7 cellular contexts compared by ENCODE assay signal in the genomic region with DNA sequence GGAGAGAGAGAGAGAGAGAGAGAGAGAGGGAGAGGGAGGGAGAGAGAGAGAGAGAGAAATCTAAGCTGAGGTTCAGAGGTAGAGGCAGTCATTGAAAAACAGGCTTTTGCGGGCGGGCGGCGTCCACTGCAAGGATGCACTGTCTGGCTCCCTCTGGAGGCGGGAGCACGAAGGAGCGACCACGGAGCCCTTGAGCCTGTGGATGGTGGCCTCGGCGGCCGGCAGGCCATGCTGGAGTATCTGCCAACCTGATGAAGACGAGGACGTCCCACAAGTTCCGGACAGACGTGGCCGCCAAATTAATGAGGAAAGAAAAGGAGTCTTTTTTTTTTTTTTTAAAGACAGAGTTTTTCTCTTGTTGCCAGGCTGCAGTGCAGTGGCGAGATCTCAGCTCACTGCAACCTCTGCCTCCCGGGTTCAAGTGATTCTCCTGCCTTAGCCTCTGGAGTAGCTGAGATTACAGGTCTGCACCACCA. TPM values are rescaled to one million over a fixed set of nuclear protein-coding genes. Genes with fewer than 3 reads are reported as not detected.
DNase-seq lines count a peak whose midpoint lies in the region; ATAC-seq and TF ChIP-seq lines count a peak whose summit lies in the region.

No MANE protein-coding gene starts in this region.

- peak overlapping the region; percentile 80 for H3K27ac Mint-ChIP-seq in activated CD4-positive, alpha-beta T cell treated with anti-CD3 and anti-CD28 coated beads, Interleukin-2, amount 10 ng/mL, durations not matched to agents 7 days and 5 days

- no peak overlapping the region for H3K4me3 Mint-ChIP-seq in activated CD4-positive, alpha-beta T cell treated with anti-CD3 and anti-CD28 coated beads, Interleukin-2, amount 10 ng/mL, durations not matched to agents 7 days and 5 days

- H3K27me3 ChIP-seq in liver (ENCODE audit: control insufficient read depth in 4 of 4, insufficient read depth in 4 of 4, low read length in 3 of 4), result no peaks in the 10 kb centered on the region

- H3K9me3 Mint-ChIP-seq in activated CD4-positive, alpha-beta T cell treated with anti-CD3 and anti-CD28 coated beads, Interleukin-2, amount 10 ng/mL, durations not matched to agents 7 days and 5 days, result no peaks in the 10 kb centered on the region

- TF ChIP-seq CTCF in choroid plexus epithelial cell (conservative IDR thresholded peaks at IDR 0.05; ENCODE audit: low read depth, low read length) (peak; percentile 90), liver (IDR thresholded peaks at IDR 0.05; ENCODE audit: low read depth, low read length, missing input control) (peak; percentile 77)

- no peaks in the 10 kb centered on the region for H3K9me3 ChIP-seq in liver (ENCODE audit: control insufficient read depth in 4 of 4, low read length in 3 of 4)

- 11% methylated on average over 18 of the region's 18 CpGs for WGBS in liver

- peaks cover 4% of the 10 kb centered on the region for H3K36me3 Mint-ChIP-seq in activated CD4-positive, alpha-beta T cell treated with anti-CD3 and anti-CD28 coated beads, Interleukin-2, amount 10 ng/mL, durations not matched to agents 7 days and 5 days (ENCODE audit: low read depth)

- POLR2A ChIA-PET in activated CD4-positive, alpha-beta T cell treated with anti-CD3 and anti-CD28 coated beads, Interleukin-2, amount 10 ng/mL, durations not matched to agents 7 days and 5 days (lab: Charles Lee), result interaction anchor here (0.6 kb wide), 2 partner anchors 103 to 210 kb away, joined by 3 read pairs; no protein-coding TSS in a partner anchor

- H3K4me1 Mint-ChIP-seq in activated CD4-positive, alpha-beta T cell treated with anti-CD3 and anti-CD28 coated beads, Interleukin-2, amount 10 ng/mL, durations not matched to agents 7 days and 5 days, result peaks cover 21% of the 10 kb centered on the region

- peaks cover 0 to 10% (median 1%) of the 10 kb centered on the region in 4 donors for H3K4me1 ChIP-seq in liver (ENCODE audit: control insufficient read depth in 4 of 4, insufficient read depth in 4 of 4, low read length in 3 of 4)

- H3K36me3 ChIP-seq in liver (ENCODE audit: control insufficient read depth in 4 of 4, insufficient read depth in 3 of 4, low read depth in 1 of 4, low read length in 3 of 4), result no peaks in the 10 kb centered on the region

- DNase-seq in NCI-H510A treated with DMSO at 0.1 percent for 48 hours (lab: John Stamatoyannopoulos, UW) (peak; percentile 38), choroid plexus epithelial cell (ENCODE audit: low read depth) (peak; percentile 88)
- peak; percentile 81 for DNase-seq in activated CD4-positive, alpha-beta T cell treated with anti-CD3 and anti-CD28 coated beads, Interleukin-2, amount 10 ng/mL, durations not matched to agents 7 days and 5 days
- peak; percentile 80 for DNase-seq in stimulated activated CD4-positive, alpha-beta T cell treated with anti-CD3 and anti-CD28 coated beads, Interleukin-4, amount 100 ng/mL, for 24 hours

- no peak overlapping the region for H3K9ac ChIP-seq in liver (ENCODE audit: low read depth in 1 of 2, low read length in 2 of 2)

- peak; percentile 45 for ATAC-seq in GM18505 (IDR thresholded peaks at IDR 0.05; ENCODE audit: unreplicated experiment)
- ATAC-seq in HG03064 (IDR thresholded peaks at IDR 0.05; ENCODE audit: low read depth, unreplicated experiment), result peak; percentile 52

- CTCF ChIA-PET in activated CD4-positive, alpha-beta T cell treated with anti-CD3 and anti-CD28 coated beads, Interleukin-2, amount 10 ng/mL, durations not matched to agents 7 days and 5 days (lab: Charles Lee), result interaction anchor here (0.6 to 2.5 kb wide), 15 partner anchors 9 to 311 kb away, joined by 3 to 15 read pairs (median 4); a partner anchor contains a TSS

- no peaks in the 10 kb centered on the region for H3K27me3 Mint-ChIP-seq in activated CD4-positive, alpha-beta T cell treated with anti-CD3 and anti-CD28 coated beads, Interleukin-2, amount 10 ng/mL, durations not matched to agents 7 days and 5 days

- TF ChIP-seq POLR2A in GM18505 (IDR thresholded peaks at IDR 0.05; ENCODE audit: borderline replicate concordance, extremely low read depth, insufficient read depth, insufficient read length), result no peak

- H3K27ac ChIP-seq in liver (ENCODE audit: low read depth in 1 of 2, low read length in 2 of 2), result no peak overlapping the region

- peak; percentile 81 to 89 for TF ChIP-seq RAD21 in liver (IDR thresholded peaks at IDR 0.05)

- H3K4me3 ChIP-seq in choroid plexus epithelial cell (ENCODE audit: low read depth, low read length) (peak overlapping the region; percentile 29), liver (ENCODE audit: low read depth in 1 of 3, low read length in 3 of 3) (no peak overlapping the region)

TF ChIP-seq in liver, 16 proteins besides CTCF, POLR2A, EP300 and RAD21:
- TF ChIP-seq, protein P1, sequence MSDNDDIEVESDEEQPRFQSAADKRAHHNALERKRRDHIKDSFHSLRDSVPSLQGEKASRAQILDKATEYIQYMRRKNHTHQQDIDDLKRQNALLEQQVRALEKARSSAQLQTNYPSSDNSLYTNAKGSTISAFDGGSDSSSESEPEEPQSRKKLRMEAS (IDR thresholded peaks at IDR 0.05), result no peak
- TF ChIP-seq FOXA1 (IDR thresholded peaks at IDR 0.05), result no peak
- TF ChIP-seq, protein P2, sequence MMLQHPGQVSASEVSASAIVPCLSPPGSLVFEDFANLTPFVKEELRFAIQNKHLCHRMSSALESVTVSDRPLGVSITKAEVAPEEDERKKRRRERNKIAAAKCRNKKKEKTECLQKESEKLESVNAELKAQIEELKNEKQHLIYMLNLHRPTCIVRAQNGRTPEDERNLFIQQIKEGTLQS (IDR thresholded peaks at IDR 0.05), result no peak
- TF ChIP-seq, protein P3, sequence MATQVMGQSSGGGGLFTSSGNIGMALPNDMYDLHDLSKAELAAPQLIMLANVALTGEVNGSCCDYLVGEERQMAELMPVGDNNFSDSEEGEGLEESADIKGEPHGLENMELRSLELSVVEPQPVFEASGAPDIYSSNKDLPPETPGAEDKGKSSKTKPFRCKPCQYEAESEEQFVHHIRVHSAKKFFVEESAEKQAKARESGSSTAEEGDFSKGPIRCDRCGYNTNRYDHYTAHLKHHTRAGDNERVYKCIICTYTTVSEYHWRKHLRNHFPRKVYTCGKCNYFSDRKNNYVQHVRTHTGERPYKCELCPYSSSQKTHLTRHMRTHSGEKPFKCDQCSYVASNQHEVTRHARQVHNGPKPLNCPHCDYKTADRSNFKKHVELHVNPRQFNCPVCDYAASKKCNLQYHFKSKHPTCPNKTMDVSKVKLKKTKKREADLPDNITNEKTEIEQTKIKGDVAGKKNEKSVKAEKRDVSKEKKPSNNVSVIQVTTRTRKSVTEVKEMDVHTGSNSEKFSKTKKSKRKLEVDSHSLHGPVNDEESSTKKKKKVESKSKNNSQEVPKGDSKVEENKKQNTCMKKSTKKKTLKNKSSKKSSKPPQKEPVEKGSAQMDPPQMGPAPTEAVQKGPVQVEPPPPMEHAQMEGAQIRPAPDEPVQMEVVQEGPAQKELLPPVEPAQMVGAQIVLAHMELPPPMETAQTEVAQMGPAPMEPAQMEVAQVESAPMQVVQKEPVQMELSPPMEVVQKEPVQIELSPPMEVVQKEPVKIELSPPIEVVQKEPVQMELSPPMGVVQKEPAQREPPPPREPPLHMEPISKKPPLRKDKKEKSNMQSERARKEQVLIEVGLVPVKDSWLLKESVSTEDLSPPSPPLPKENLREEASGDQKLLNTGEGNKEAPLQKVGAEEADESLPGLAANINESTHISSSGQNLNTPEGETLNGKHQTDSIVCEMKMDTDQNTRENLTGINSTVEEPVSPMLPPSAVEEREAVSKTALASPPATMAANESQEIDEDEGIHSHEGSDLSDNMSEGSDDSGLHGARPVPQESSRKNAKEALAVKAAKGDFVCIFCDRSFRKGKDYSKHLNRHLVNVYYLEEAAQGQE (IDR thresholded peaks at IDR 0.05), result no peak
- TF ChIP-seq HNF4A (conservative IDR thresholded peaks at IDR 0.05), result peak in 1 of 2 donors; percentile 18
- TF ChIP-seq YY1 (IDR thresholded peaks at IDR 0.05), result peak; percentile 63

RNA-seq across cellular contexts. Expression of a gene that starts 2.2 kb away (rescaled TPM):
- 1 to 10 TPM; 8.2 to 8.8 TPM for total RNA-seq in activated CD4-positive, alpha-beta T cell treated with anti-CD3 and anti-CD28 coated beads, Interleukin-2, amount 10 ng/mL, durations not matched to agents 7 days and 5 days
- total RNA-seq in liver, result 10 to 100 TPM in 1 of 2 donors, 1 to 10 TPM in 1; 9.9 to 17.0 TPM
- polyA plus RNA-seq in liver, result 1 to 10 TPM; 5.3 to 6.5 TPM

RNA-seq across cellular contexts. Expression of a gene that starts 34.5 kb away (rescaled TPM):
- total RNA-seq in activated CD4-positive, alpha-beta T cell treated with anti-CD3 and anti-CD28 coated beads, Interleukin-2, amount 10 ng/mL, durations not matched to agents 7 days and 5 days, result 10 to 100 TPM; 26.7 to 33.3 TPM
- total RNA-seq in liver, result 10 to 100 TPM; 17.7 to 18.7 TPM
- polyA plus RNA-seq in liver, result 10 to 100 TPM; 28.2 to 54.6 TPM

RNA-seq across cellular contexts. Expression of a gene that starts 34.5 kb away (rescaled TPM):
- total RNA-seq in activated CD4-positive, alpha-beta T cell treated with anti-CD3 and anti-CD28 coated beads, Interleukin-2, amount 10 ng/mL, durations not matched to agents 7 days and 5 days, result 10 to 100 TPM; 53.7 to 61.4 TPM
- total RNA-seq in liver, result 10 to 100 TPM; 30.5 to 38.8 TPM
- polyA plus RNA-seq in liver, result 10 to 100 TPM; 27.3 to 51.5 TPM

RNA-seq across cellular contexts. Expression of a gene that starts 34.8 kb away (rescaled TPM):
- total RNA-seq in activated CD4-positive, alpha-beta T cell treated with anti-CD3 and anti-CD28 coated beads, Interleukin-2, amount 10 ng/mL, durations not matched to agents 7 days and 5 days, result 10 to 100 TPM; 23.6 to 26.8 TPM
- total RNA-seq in liver, result 10 to 100 TPM; 14.4 to 14.5 TPM
- polyA plus RNA-seq in liver, result 1 to 10 TPM; 6.0 to 9.1 TPM

Comparison
In these comparisons a context has a peak if more than half of its experiments do, and no peak if none do; other contexts are left out.
1. DNase-seq: peak in every context shown above with its lines; median percentile 88 in choroid plexus epithelial cell; 81 in activated CD4-positive, alpha-beta T cell treated with anti-CD3 and anti-CD28 coated beads, Interleukin-2, amount 10 ng/mL, durations not matched to agents 7 days and 5 days; 80 in stimulated activated CD4-positive, alpha-beta T cell treated with anti-CD3 and anti-CD28 coated beads, Interleukin-4, amount 100 ng/mL, for 24 hours; 38 in NCI-H510A treated with DMSO at 0.1 percent for 48 hours.